In genomic region chr6:109690740-109691687, GRCh38 we compare ENCODE assay signal across 8 cellular contexts. TPM values are rescaled to one million over a fixed set of nuclear protein-coding genes. Genes with fewer than 3 reads are reported as not detected.
DNase-seq lines count a peak whose midpoint lies in the region; ATAC-seq and TF ChIP-seq lines count a peak whose summit lies in the region.

Gene AK9, minus strand, starts transcription at chr6:109691202. Its CDS starts 15,457 bp downstream, at chr6:109675745.
Gene FIG4, plus strand, starts transcription at chr6:109691296. Its CDS starts 140 bp downstream, at chr6:109691436.

- H3K27me3 ChIP-seq in cardiac muscle cell (peaks cover 9% of the 10 kb centered on the region), parathyroid adenoma (ENCODE audit: control insufficient read depth, insufficient read depth, low read length) (no peaks in the 10 kb centered on the region), transverse colon (no peaks in the 10 kb centered on the region)

- H3K4me1 ChIP-seq in cardiac muscle cell (ENCODE audit: low read depth), result peaks cover 3% of the 10 kb centered on the region
- peaks cover 5% of the 10 kb centered on the region for H3K4me1 ChIP-seq in parathyroid adenoma
- peaks cover 0 to 26% (median 21%) of the 10 kb centered on the region in 4 donors for H3K4me1 ChIP-seq in transverse colon

- TF ChIP-seq EP300 in transverse colon (IDR thresholded peaks at IDR 0.05; ENCODE audit: low read depth), result no peak

- peak; percentile 82 for TF ChIP-seq POLR2A in transverse colon (IDR thresholded peaks at IDR 0.05)

- in situ Hi-C loops in transverse colon (cut with MboI; ENCODE audit: low pct_ligation_motif_present in 1 of 4, low pct_unique_long_range_greater_than_20kb in 1 of 4, low sequenced_read_pairs in 3 of 4), result loop anchor here (10.0 to 25.0 kb wide), 4 partner anchors 179 to 704 kb away; partner anchors contain the start of genes PPIL6 (in 1 of the 4) and SMPD2 (in 1 of the 4)

- DNase-seq in GM12865 (ENCODE audit: low read depth) (peak; percentile 92), NCI-H1105 (lab: John Stamatoyannopoulos, UW) (peak; percentile 98), SKM-1 treated with dmso at 0.1 percent for 144 hours (lab: John Stamatoyannopoulos, UW; ENCODE audit: unreplicated experiment) (peak; percentile 92), cardiac muscle cell (ENCODE audit: low read depth in 1 of 2, low spot score in 1 of 2) (peak; percentile 94 to 96), transverse colon (peak; percentile 97)
- DNase-seq in activated naive CD8-positive, alpha-beta T cell treated with anti-CD3 and anti-CD28 coated beads, Interleukin-2, amount 50 U/mL, for 16 hours (ENCODE audit: low read depth, low spot score), result peak; percentile 83

- peak within 1 kb of the TSS; percentile 97 for H2AFZ ChIP-seq in parathyroid adenoma

- H3K79me2 ChIP-seq in parathyroid adenoma, result no peaks in the 10 kb centered on the region

- H3K4me3 ChIP-seq in GM12865 (ENCODE audit: low read depth, low read length), result peak within 1 kb of the TSS; percentile 100
- peak within 1 kb of the TSS; percentile 82 for H3K4me3 ChIP-seq in cardiac muscle cell
- peak within 1 kb of the TSS; percentile 93 for H3K4me3 ChIP-seq in parathyroid adenoma (ENCODE audit: low read depth, low read length)
- H3K4me3 ChIP-seq in transverse colon, result peak within 1 kb of the TSS; percentile 38 to 78 (median 69)

- H3K4me2 ChIP-seq in parathyroid adenoma (ENCODE audit: low read length), result peak within 1 kb of the TSS; percentile 96

- peak within 1 kb of the TSS; percentile 61 for H3K9ac ChIP-seq in parathyroid adenoma

- H3K9me3 ChIP-seq in cardiac muscle cell (ENCODE audit: low read depth), result no peaks in the 10 kb centered on the region
- no peaks in the 10 kb centered on the region for H3K9me3 ChIP-seq in parathyroid adenoma (ENCODE audit: control insufficient read depth, low read length)
- no peaks in the 10 kb centered on the region for H3K9me3 ChIP-seq in transverse colon

- 0 to 1% methylated on average over 6 to 48 of the region's 48 CpGs for WGBS in transverse colon (ENCODE audit: low coverage in 1 of 2), 2 donors

- peak; percentile 13 for TF ChIP-seq CTCF in GM12865 (IDR thresholded peaks at IDR 0.05; ENCODE audit: insufficient read depth, low read depth, low read length, missing control alignments)
- TF ChIP-seq CTCF in cardiac muscle cell (IDR thresholded peaks at IDR 0.05; ENCODE audit: low read depth, low read length), result peak; percentile 23
- peak; percentile 30 for TF ChIP-seq CTCF in parathyroid adenoma (IDR thresholded peaks at IDR 0.05)
- TF ChIP-seq CTCF in transverse colon (IDR thresholded peaks at IDR 0.05), result peak in 2 of 5 experiments; percentile 16 to 18

- peak; percentile 97 for ATAC-seq in HG02642 (IDR thresholded peaks at IDR 0.05; ENCODE audit: poor library complexity, unreplicated experiment)

- H3K36me3 ChIP-seq in cardiac muscle cell (no peaks in the 10 kb centered on the region), parathyroid adenoma (ENCODE audit: control insufficient read depth, insufficient read depth, low read length) (no peaks in the 10 kb centered on the region), transverse colon (no peaks in the 10 kb centered on the region)

- H3K27ac ChIP-seq in cardiac muscle cell, result peak within 1 kb of the TSS; percentile 95
- H3K27ac ChIP-seq in parathyroid adenoma, result peak within 1 kb of the TSS; percentile 93
- peak within 1 kb of the TSS; percentile 86 to 96 (median 92) for H3K27ac ChIP-seq in transverse colon

- intact Hi-C loops in transverse colon (cut with DNase I; ENCODE audit: low total_unique reads), result no loop called here

RNA-seq across cellular contexts. Expression of gene AK9, which starts in this region (rescaled TPM):
- 9.7 and 18.6 TPM in 2 replicates for total RNA-seq in cardiac muscle cell
- polyA plus RNA-seq in cardiac muscle cell, result 8.3 and 13.7 TPM in 2 replicates
- 10 to 100 TPM; 12.0 to 32.0 (median 23.2) TPM for total RNA-seq in transverse colon

RNA-seq across cellular contexts. Expression of gene FIG4, which starts in this region (rescaled TPM):
- total RNA-seq in cardiac muscle cell (15.8 and 17.4 TPM in 2 replicates), transverse colon (10 to 100 TPM in 3 of 4 donors, 1 to 10 TPM in 1; 3.7 to 21.6 (median 15.2) TPM)
- polyA plus RNA-seq in cardiac muscle cell, result 22.0 and 28.8 TPM in 2 replicates

Comparison
In these comparisons a context has a peak if more than half of its experiments do, and no peak if none do; other contexts are left out.
1. Peak in every context shown above with its lines: DNase-seq, ATAC-seq, H3K4me3 ChIP-seq and H3K27ac ChIP-seq.